8 cellular contexts compared by ENCODE assay signal in the genomic region with DNA sequence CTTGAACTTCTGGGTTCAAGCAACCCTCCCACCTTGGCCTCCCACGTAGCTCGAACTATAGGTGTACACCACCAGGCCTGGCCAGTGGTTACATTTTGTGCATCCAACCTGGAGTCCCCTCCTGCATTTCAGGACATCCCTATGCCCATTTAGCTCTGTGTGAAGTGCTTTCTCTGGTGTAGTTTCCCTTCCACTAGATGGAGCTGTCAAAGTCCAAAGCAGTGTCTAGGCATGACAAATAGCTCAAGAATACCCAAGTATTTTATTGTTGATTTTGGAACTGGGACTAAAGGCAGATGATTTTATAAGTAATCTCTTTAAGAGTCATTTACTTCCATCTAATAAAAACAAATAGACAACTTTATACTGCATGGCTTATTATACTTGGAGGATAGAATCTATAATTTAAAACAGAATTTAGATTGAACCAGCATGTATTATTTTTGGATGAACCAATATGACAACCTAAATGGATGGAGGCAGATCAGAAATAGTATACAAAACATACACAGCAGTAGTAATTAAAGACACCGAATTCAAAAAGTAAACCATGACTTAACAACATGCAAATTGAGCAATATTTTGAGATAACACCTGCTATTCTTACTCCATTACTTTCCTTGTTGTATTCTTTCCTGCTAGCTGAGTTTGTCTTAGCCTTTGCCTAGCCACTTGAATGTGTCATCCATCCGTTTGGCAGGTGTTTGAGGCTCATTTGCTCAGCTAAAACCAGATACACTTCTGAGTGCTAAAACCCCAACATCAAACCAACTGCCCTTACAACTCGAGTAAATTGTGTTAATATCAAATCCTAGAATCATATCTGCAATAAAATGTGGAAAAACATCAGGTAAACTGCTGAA. TPM values are rescaled to one million over a fixed set of nuclear protein-coding genes. Genes with fewer than 3 reads are reported as not detected.
DNase-seq lines count a peak whose midpoint lies in the region; ATAC-seq and TF ChIP-seq lines count a peak whose summit lies in the region.

No MANE protein-coding gene starts in this region.

- H3K4me3 ChIP-seq in left ventricle myocardium inferior: no peak overlapping the region
- H3K4me3 ChIP-seq in adrenal gland: no peak overlapping the region
- no peak overlapping the region for H3K4me3 ChIP-seq in left lung

- TF ChIP-seq CTCF in left ventricle myocardium inferior (IDR thresholded peaks at IDR 0.05; ENCODE audit: borderline replicate concordance) (peak; percentile 45), LNCAP (IDR thresholded peaks at IDR 0.05) (peak; percentile 83), adrenal gland (IDR thresholded peaks at IDR 0.05) (peak in 4 of 6 experiments; percentile 27 to 44 (median 35)), left lung (IDR thresholded peaks at IDR 0.05) (no peak)

- 67 to 75% (median 70%) methylated on average over 5 of the region's 5 CpGs for WGBS in adrenal gland, 4 donors

- peaks cover 52% of the 10 kb centered on the region for H3K36me3 ChIP-seq in left ventricle myocardium inferior
- peaks cover 0 to 47% of the 10 kb centered on the region in 2 donors for H3K36me3 ChIP-seq in adrenal gland (replicated peaks in 1 of 2)
- H3K36me3 ChIP-seq in left lung: peaks cover 3 to 79% of the 10 kb centered on the region in 2 donors

- ATAC-seq in Right ventricle myocardium inferior: no peak
- peak; percentile 87 for ATAC-seq in left lung
- ATAC-seq in HG02884 (IDR thresholded peaks at IDR 0.05; ENCODE audit: unreplicated experiment): no peak
- ATAC-seq in GM21447 (IDR thresholded peaks at IDR 0.05; ENCODE audit: unreplicated experiment): no peak
- no peak for ATAC-seq in HG02678 (IDR thresholded peaks at IDR 0.05; ENCODE audit: unreplicated experiment)

- H3K27me3 ChIP-seq in left ventricle myocardium inferior (ENCODE audit: low read depth) (no peaks in the 10 kb centered on the region), adrenal gland (no peaks in the 10 kb centered on the region), left lung (no peaks in the 10 kb centered on the region)

- no peak for DNase-seq in left ventricle myocardium inferior
- no peak for DNase-seq in Right ventricle myocardium inferior (ENCODE audit: missing footprints)
- DNase-seq in adrenal gland: peak in 1 of 7 donors; percentile 11
- no peak for DNase-seq in left lung

- intact Hi-C loops in left ventricle myocardium inferior (cut with micrococcal nuclease) (no loop called here), Right ventricle myocardium inferior (cut with DNase I) (loop anchor here (5.0 kb wide), 1 partner anchor 35 kb away; the partner anchor contains the start of gene EIF4ENIF1), adrenal gland (cut with DNase I) (no loop called here), left lung (cut with DNase I) (no loop called here)

- no peak for TF ChIP-seq POLR2A in adrenal gland (IDR thresholded peaks at IDR 0.05)

- H3K9me3 ChIP-seq in left ventricle myocardium inferior (replicated peaks): no peaks in the 10 kb centered on the region
- no peaks in the 10 kb centered on the region for H3K9me3 ChIP-seq in adrenal gland (replicated peaks in 1 of 3)
- H3K9me3 ChIP-seq in left lung: no peaks in the 10 kb centered on the region

- H3K4me1 ChIP-seq in left ventricle myocardium inferior (peaks cover 42% of the 10 kb centered on the region), adrenal gland (replicated peaks in 1 of 2) (peaks cover 9 to 19% of the 10 kb centered on the region in 2 donors), left lung (no peaks in the 10 kb centered on the region)

- peak overlapping the region; percentile 34 for H3K27ac ChIP-seq in left ventricle myocardium inferior (replicated peaks)
- no peak overlapping the region for H3K27ac ChIP-seq in adrenal gland
- no peak overlapping the region for H3K27ac ChIP-seq in left lung

RNA-seq across cellular contexts. Expression of gene EIF4ENIF1, which starts 37.7 kb away (rescaled TPM):
- total RNA-seq in left ventricle myocardium inferior (29.0 TPM), Right ventricle myocardium inferior (30.5 TPM), adrenal gland (10 to 100 TPM in 7 of 8 donors, 1 to 10 TPM in 1; 9.2 to 32.8 (median 23.6) TPM), left lung (10 to 100 TPM; 23.2 to 25.4 TPM)
- 10 to 100 TPM; 14.1 to 29.3 (median 20.2) TPM for polyA plus RNA-seq in adrenal gland

RNA-seq across cellular contexts. Expression of gene SFI1, which starts 44.4 kb away (rescaled TPM):
- 6.8 TPM for total RNA-seq in left ventricle myocardium inferior
- total RNA-seq in Right ventricle myocardium inferior: 6.7 TPM
- total RNA-seq in adrenal gland: 10 to 100 TPM; 15.1 to 48.3 (median 33.1) TPM
- 100 to 1,000 TPM in 1 of 3 donors, 10 to 100 TPM in 2; 13.4 to 130 (median 84.0) TPM for polyA plus RNA-seq in adrenal gland
- total RNA-seq in left lung: 10 to 100 TPM; 27.6 to 39.6 TPM

RNA-seq across cellular contexts. Expression of gene DRG1, which starts 52.5 kb away (rescaled TPM):
- 58.0 TPM for total RNA-seq in left ventricle myocardium inferior
- 59.3 TPM for total RNA-seq in Right ventricle myocardium inferior
- 10 to 100 TPM; 47.2 to 84.6 (median 62.1) TPM for total RNA-seq in adrenal gland
- 10 to 100 TPM; 57.4 to 89.0 (median 75.0) TPM for polyA plus RNA-seq in adrenal gland
- 10 to 100 TPM; 36.3 to 52.3 TPM for total RNA-seq in left lung

Comparison
In these comparisons a context has a peak if more than half of its experiments do, and no peak if none do; other contexts are left out.
1. CTCF ChIP-seq: peak in left ventricle myocardium inferior (single experiment), LNCAP (single experiment) and adrenal gland (4 of 6); none in left lung (0 of 2).